In the genomic region with DNA sequence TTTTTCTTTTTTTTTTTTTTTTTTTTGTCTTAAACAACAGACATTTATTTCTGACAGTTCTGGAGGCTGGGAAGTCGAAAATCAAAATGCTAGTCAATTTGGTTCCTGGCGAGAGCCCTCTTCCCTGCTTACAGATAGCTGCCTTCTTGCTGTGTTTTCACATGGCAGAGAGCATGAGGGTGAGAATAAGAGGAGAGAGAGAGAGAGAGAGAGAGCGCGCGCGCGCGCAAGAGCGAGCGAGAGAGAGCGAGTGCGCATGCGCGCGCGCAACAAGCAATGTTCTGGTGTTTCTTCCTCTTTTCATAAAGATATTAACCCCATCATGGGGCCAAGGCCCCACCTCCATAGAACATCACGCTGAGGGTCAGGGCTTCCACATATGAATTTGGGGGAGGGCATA, we compare ENCODE assay signal across 1 cellular context.
TF ChIP-seq lines count a peak whose summit lies in the region.

No MANE protein-coding gene starts in this region.

TF ChIP-seq in SK-N-SH, 30 proteins besides CTCF, POLR2A, EP300 and RAD21 (continued from another document):
- no peak for TF ChIP-seq TAF1 (IDR thresholded peaks at IDR 0.05; ENCODE audit: borderline replicate concordance, low read depth, low read length)
